In the genomic region with DNA sequence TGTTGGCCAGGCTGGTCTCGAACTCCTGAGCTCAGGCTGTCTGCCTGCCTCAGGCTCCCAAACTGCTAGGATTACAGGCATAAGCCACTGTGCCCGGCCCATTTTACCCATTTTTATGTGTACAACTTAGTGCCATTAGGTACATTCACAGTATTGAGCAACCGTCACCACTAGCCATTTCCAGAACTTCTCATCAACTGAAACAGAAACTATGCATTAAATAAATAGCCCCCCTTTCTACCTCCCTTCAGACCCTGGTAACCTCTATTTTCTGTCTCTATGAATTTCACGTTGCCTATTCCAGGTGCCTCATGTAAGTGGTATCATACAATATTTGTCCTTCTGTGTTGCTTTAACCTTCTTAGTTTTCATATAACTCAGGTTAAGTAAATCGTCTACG, we compare ENCODE assay signal across 30 cellular contexts.
"Had no signal": no experiment of that assay in that cellular context is flagged by ENCODE, and none has a peak within 500 bp of the region (broad histone marks: within the 10 kb centered on the region; RNA-seq: fewer than 3 reads in every experiment).

No MANE protein-coding gene starts in this region.

- H3K27me3 ChIP-seq: neutrophil, ovary, right lobe of liver, sigmoid colon, stomach, thyroid gland, tibial nerve, upper lobe of left lung, vagina had no signal

- DNase-seq: naive thymus-derived CD8-positive, alpha-beta T cell; nephron progenitor cell; nucleus accumbens; ovary; posterior cingulate gyrus; psoas muscle; right cardiac atrium; right lobe of liver; sigmoid colon; small intestine; stimulated activated CD4-positive, alpha-beta T cell treated with anti-CD3 and anti-CD28 coated beads, Interleukin-15, amount 100 ng/mL, for 24 hours; stimulated activated CD4-positive, alpha-beta T cell treated with anti-CD3 and anti-CD28 coated beads, Interleukin-2, amount 100 ng/mL, for 24 hours; stimulated activated CD4-positive, alpha-beta T cell treated with anti-CD3 and anti-CD28 coated beads, Interleukin-2, amount 100 ng/mL, for 48 hours; stimulated activated CD4-positive, alpha-beta T cell treated with anti-CD3 and anti-CD28 coated beads, Interleukin-4, amount 100 ng/mL, for 24 hours; stimulated activated naive B cell treated with anti-CD40 and anti-IgM and Interleukin-4, amounts not matched to agents 10 μg/mL and 1 μg/mL and 100 μg/mL, for 72 hours; stimulated activated naive CD4-positive, alpha-beta T cell treated with Interleukin-2 at 50 U/mL for 16 hours; stomach; thyroid gland; trophoblast cell; upper lobe of left lung had no signal

- H3K27ac Mint-ChIP-seq: natural killer cell treated with Interleukin-12 subunit alpha and Interleukin-12 subunit beta and Interleukin-15 and Interleukin-18, amount 100 ng/mL, for 72 hours; progenitor cell of endocrine pancreas; stimulated activated effector memory CD8-positive, alpha-beta T cell treated with anti-CD3 and anti-CD28 coated beads, Interleukin-12 subunit alpha, Interleukin-12 subunit beta, amount 100 ng/mL, for 72 hours; stimulated activated naive B cell treated with anti-CD40 and anti-IgM and Interleukin-4, amounts not matched to agents 10 μg/mL and 1 μg/mL and 100 μg/mL, for 72 hours; stimulated activated naive CD8-positive, alpha-beta T cell treated with anti-CD3 and anti-CD28 coated beads, Interleukin-15, Interleukin-2, amounts not matched to agents 100 ng/mL and 50 ng/mL, for 24 hours had no signal

- H3K4me1 ChIP-seq: parathyroid adenoma, psoas muscle, right lobe of liver, sigmoid colon, stomach, thyroid gland, tibial nerve, upper lobe of left lung, vagina had no signal

- H3K4me3 Mint-ChIP-seq: naive thymus-derived CD8-positive, alpha-beta T cell; natural killer cell treated with Interleukin-12 subunit alpha and Interleukin-12 subunit beta and Interleukin-15 and Interleukin-18, amount 100 ng/mL, for 72 hours; nephron progenitor cell; neural crest cell; stimulated activated effector memory CD8-positive, alpha-beta T cell treated with anti-CD3 and anti-CD28 coated beads, Interleukin-12 subunit alpha, Interleukin-12 subunit beta, amount 100 ng/mL, for 72 hours; stimulated activated naive B cell treated with anti-CD40 and anti-IgM and Interleukin-4, amounts not matched to agents 10 μg/mL and 1 μg/mL and 100 μg/mL, for 72 hours; stimulated activated naive CD8-positive, alpha-beta T cell treated with anti-CD3 and anti-CD28 coated beads, Interleukin-15, Interleukin-2, amounts not matched to agents 100 ng/mL and 50 ng/mL, for 24 hours had no signal

- H3K9me3 Mint-ChIP-seq: naive thymus-derived CD8-positive, alpha-beta T cell; natural killer cell treated with Interleukin-12 subunit alpha and Interleukin-12 subunit beta and Interleukin-15 and Interleukin-18, amount 100 ng/mL, for 72 hours; nephron progenitor cell; neural crest cell; stimulated activated effector memory CD8-positive, alpha-beta T cell treated with anti-CD3 and anti-CD28 coated beads, Interleukin-12 subunit alpha, Interleukin-12 subunit beta, amount 100 ng/mL, for 72 hours; stimulated activated naive B cell treated with anti-CD40 and anti-IgM and Interleukin-4, amounts not matched to agents 10 μg/mL and 1 μg/mL and 100 μg/mL, for 72 hours; stimulated activated naive CD8-positive, alpha-beta T cell treated with anti-CD3 and anti-CD28 coated beads, Interleukin-15, Interleukin-2, amounts not matched to agents 100 ng/mL and 50 ng/mL, for 24 hours had no signal

- ATAC-seq: naive thymus-derived CD8-positive, alpha-beta T cell; natural killer cell treated with Interleukin-12 subunit alpha and Interleukin-12 subunit beta and Interleukin-15 and Interleukin-18, amount 100 ng/mL, for 72 hours; psoas muscle; right cardiac atrium; right lobe of liver; stimulated activated effector memory CD8-positive, alpha-beta T cell treated with anti-CD3 and anti-CD28 coated beads, Interleukin-12 subunit alpha, Interleukin-12 subunit beta, amount 100 ng/mL, for 72 hours; stimulated activated naive B cell treated with anti-CD40 and anti-IgM and Interleukin-4, amounts not matched to agents 10 μg/mL and 1 μg/mL and 100 μg/mL, for 72 hours had no signal

- H3K9ac ChIP-seq: parathyroid adenoma had no signal

- H3K4me3 ChIP-seq: ovary, psoas muscle, right lobe of liver, sigmoid colon, stomach, thoracic aorta, thyroid gland, tibial nerve, upper lobe of left lung, vagina had no signal

- H3K4me1 Mint-ChIP-seq: nephron progenitor cell; neural crest cell; stimulated activated effector memory CD8-positive, alpha-beta T cell treated with anti-CD3 and anti-CD28 coated beads, Interleukin-12 subunit alpha, Interleukin-12 subunit beta, amount 100 ng/mL, for 72 hours; stimulated activated naive B cell treated with anti-CD40 and anti-IgM and Interleukin-4, amounts not matched to agents 10 μg/mL and 1 μg/mL and 100 μg/mL, for 72 hours had no signal

- H3K36me3 ChIP-seq: ovary had no signal

- H3K27me3 Mint-ChIP-seq: naive thymus-derived CD8-positive, alpha-beta T cell; natural killer cell treated with Interleukin-12 subunit alpha and Interleukin-12 subunit beta and Interleukin-15 and Interleukin-18, amount 100 ng/mL, for 72 hours; progenitor cell of endocrine pancreas; stimulated activated naive B cell treated with anti-CD40 and anti-IgM and Interleukin-4, amounts not matched to agents 10 μg/mL and 1 μg/mL and 100 μg/mL, for 72 hours; stimulated activated naive CD8-positive, alpha-beta T cell treated with anti-CD3 and anti-CD28 coated beads, Interleukin-15, Interleukin-2, amounts not matched to agents 100 ng/mL and 50 ng/mL, for 24 hours had no signal

- H3K9me3 ChIP-seq: neutrophil, ovary, psoas muscle, right lobe of liver, sigmoid colon, stomach, thoracic aorta, thyroid gland, tibial nerve, upper lobe of left lung, vagina had no signal
